ENCODE assay signal across 1 cellular context in the genomic region with DNA sequence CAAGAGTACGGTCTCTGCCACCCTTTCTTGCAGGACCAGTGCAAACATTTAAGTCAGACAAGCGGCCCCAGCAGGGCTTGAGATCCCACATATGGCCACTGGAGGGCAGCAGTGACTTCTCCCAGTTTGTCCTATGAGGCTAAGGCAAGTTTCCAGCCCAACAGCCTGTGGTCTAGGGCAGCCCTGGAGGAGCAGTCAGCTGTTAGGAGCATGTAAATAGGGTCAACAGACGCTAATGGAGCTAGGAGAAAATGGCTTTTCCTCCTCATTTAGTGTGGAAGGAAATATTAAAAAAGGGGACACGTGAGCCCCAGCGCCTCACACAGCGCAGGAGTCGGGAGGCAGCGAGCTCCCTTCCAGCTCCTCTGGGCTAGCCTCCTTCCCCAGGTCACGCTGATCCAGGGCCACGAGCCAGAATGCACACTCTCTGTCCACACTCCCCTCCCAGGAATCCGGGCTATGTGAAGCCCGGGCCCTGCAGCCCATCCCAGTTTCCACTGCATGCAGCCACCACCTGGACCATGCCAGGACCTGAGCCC.
TF ChIP-seq lines count a peak whose summit lies in the region.

No MANE protein-coding gene starts in this region.

TF ChIP-seq in IMR-90, 13 proteins besides CTCF, POLR2A, EP300 and RAD21:
- no peak for TF ChIP-seq NFE2L2 (IDR thresholded peaks at IDR 0.05; ENCODE audit: low read depth, low read length)
- TF ChIP-seq SMC3 (IDR thresholded peaks at IDR 0.05; ENCODE audit: low read depth, low read length), result peak; percentile 92
